23 cellular contexts compared by ENCODE assay signal in genomic region chr9:113949206-113950078, GRCh38.
"Had no signal": no experiment of that assay in that cellular context is flagged by ENCODE, and none has a peak within 500 bp of the region (broad histone marks: within the 10 kb centered on the region; RNA-seq: fewer than 3 reads in every experiment).

No MANE protein-coding gene starts in this region.

- H3K4me1 Mint-ChIP-seq: activated CD4-positive, alpha-beta memory T cell treated with anti-CD3 and anti-CD28 coated beads, Interleukin-2, amount 10 ng/mL, durations not matched to agents 7 days and 5 days; activated CD4-positive, alpha-beta T cell treated with anti-CD3 and anti-CD28 coated beads, Interleukin-2, amount 10 ng/mL, durations not matched to agents 24 days and 14 days; activated CD8-positive, alpha-beta memory T cell treated with anti-CD3 and anti-CD28 coated beads, Interleukin-2, amount 10 ng/mL, durations not matched to agents 7 days and 5 days; activated naive CD8-positive, alpha-beta T cell treated with anti-CD3 and anti-CD28 coated beads, Interleukin-2, amount 50 U/mL, for 24 hours had no signal

- H3K27ac ChIP-seq: body of pancreas, cardiac muscle cell, esophagus squamous epithelium, gastrocnemius medialis, thyroid gland had no signal

- H3K9me3 Mint-ChIP-seq: activated CD4-positive, alpha-beta memory T cell treated with anti-CD3 and anti-CD28 coated beads, Interleukin-2, amount 10 ng/mL, durations not matched to agents 7 days and 5 days; activated CD4-positive, alpha-beta T cell treated with anti-CD3 and anti-CD28 coated beads, Interleukin-2, amount 10 ng/mL, durations not matched to agents 24 days and 14 days; activated naive CD8-positive, alpha-beta T cell treated with anti-CD3 and anti-CD28 coated beads, Interleukin-2, amount 50 U/mL, for 24 hours; activated T-helper 1 cell treated with anti-CD3 and anti-CD28 coated beads, Interleukin-12 subunit alpha, Interleukin-12 subunit beta, Interleukin-2, Interleukin-4 antibody, amounts not matched to agents 30 ng/mL and 10 ng/mL and 1 ng/mL, durations not matched to agents 14 hours and 24 hours and 36 hours; effector memory CD8-positive, alpha-beta T cell; stimulated activated naive CD8-positive, alpha-beta T cell treated with anti-CD3 and anti-CD28 coated beads, Interleukin-15, Interleukin-2, amounts not matched to agents 100 ng/mL and 50 ng/mL, for 24 hours had no signal

- H3K27me3 Mint-ChIP-seq: activated CD4-positive, alpha-beta memory T cell treated with anti-CD3 and anti-CD28 coated beads, Interleukin-2, amount 10 ng/mL, durations not matched to agents 7 days and 5 days; activated CD4-positive, alpha-beta T cell treated with anti-CD3 and anti-CD28 coated beads, Interleukin-2, amount 10 ng/mL, durations not matched to agents 24 days and 14 days; activated CD8-positive, alpha-beta memory T cell treated with anti-CD3 and anti-CD28 coated beads, Interleukin-2, amount 10 ng/mL, durations not matched to agents 7 days and 5 days; stimulated activated naive CD8-positive, alpha-beta T cell treated with anti-CD3 and anti-CD28 coated beads, Interleukin-15, Interleukin-2, amounts not matched to agents 100 ng/mL and 50 ng/mL, for 24 hours had no signal

- H3K27ac Mint-ChIP-seq: activated CD4-positive, alpha-beta memory T cell treated with anti-CD3 and anti-CD28 coated beads, Interleukin-2, amount 10 ng/mL, durations not matched to agents 7 days and 5 days; activated CD4-positive, alpha-beta T cell treated with anti-CD3 and anti-CD28 coated beads, Interleukin-2, amount 10 ng/mL, durations not matched to agents 24 days and 14 days; activated CD8-positive, alpha-beta memory T cell treated with anti-CD3 and anti-CD28 coated beads, Interleukin-2, amount 10 ng/mL, durations not matched to agents 7 days and 5 days; activated naive CD8-positive, alpha-beta T cell treated with anti-CD3 and anti-CD28 coated beads, Interleukin-2, amount 50 U/mL, for 24 hours; activated T-helper 1 cell treated with anti-CD3 and anti-CD28 coated beads, Interleukin-12 subunit alpha, Interleukin-12 subunit beta, Interleukin-2, Interleukin-4 antibody, amounts not matched to agents 30 ng/mL and 10 ng/mL and 1 ng/mL, durations not matched to agents 14 hours and 24 hours and 36 hours; effector memory CD8-positive, alpha-beta T cell; stimulated activated naive CD8-positive, alpha-beta T cell treated with anti-CD3 and anti-CD28 coated beads, Interleukin-15, Interleukin-2, amounts not matched to agents 100 ng/mL and 50 ng/mL, for 24 hours had no signal

- H3K4me3 Mint-ChIP-seq: activated CD4-positive, alpha-beta memory T cell treated with anti-CD3 and anti-CD28 coated beads, Interleukin-2, amount 10 ng/mL, durations not matched to agents 7 days and 5 days; activated CD4-positive, alpha-beta T cell treated with anti-CD3 and anti-CD28 coated beads, Interleukin-2, amount 10 ng/mL, durations not matched to agents 24 days and 14 days; activated CD8-positive, alpha-beta memory T cell treated with anti-CD3 and anti-CD28 coated beads, Interleukin-2, amount 10 ng/mL, durations not matched to agents 7 days and 5 days; activated naive CD8-positive, alpha-beta T cell treated with anti-CD3 and anti-CD28 coated beads, Interleukin-2, amount 50 U/mL, for 24 hours; activated T-helper 1 cell treated with anti-CD3 and anti-CD28 coated beads, Interleukin-12 subunit alpha, Interleukin-12 subunit beta, Interleukin-2, Interleukin-4 antibody, amounts not matched to agents 30 ng/mL and 10 ng/mL and 1 ng/mL, durations not matched to agents 14 hours and 24 hours and 36 hours; effector memory CD8-positive, alpha-beta T cell; stimulated activated naive CD8-positive, alpha-beta T cell treated with anti-CD3 and anti-CD28 coated beads, Interleukin-15, Interleukin-2, amounts not matched to agents 100 ng/mL and 50 ng/mL, for 24 hours had no signal

- H3K9me3 ChIP-seq: body of pancreas, esophagus squamous epithelium, gastrocnemius medialis, thyroid gland had no signal

- H3K27me3 ChIP-seq: body of pancreas, cardiac muscle cell, esophagus squamous epithelium, gastrocnemius medialis, thyroid gland had no signal

- ATAC-seq: activated CD4-positive, CD25-positive, alpha-beta regulatory T cell treated with anti-CD3 and anti-CD28 coated beads, Interleukin-2, amount 50 U/mL, for 24 hours; activated CD8-positive, alpha-beta memory T cell treated with anti-CD3 and anti-CD28 coated beads, Interleukin-2, amount 10 ng/mL, durations not matched to agents 7 days and 5 days; activated naive CD8-positive, alpha-beta T cell treated with anti-CD3 and anti-CD28 coated beads, Interleukin-2, amount 50 U/mL, for 24 hours; body of pancreas; effector memory CD8-positive, alpha-beta T cell; gastrocnemius medialis had no signal

- H3K4me3 ChIP-seq: body of pancreas, cardiac muscle cell, esophagus squamous epithelium, gastrocnemius medialis, thyroid gland had no signal

- H3K36me3 Mint-ChIP-seq: activated CD8-positive, alpha-beta memory T cell treated with anti-CD3 and anti-CD28 coated beads, Interleukin-2, amount 10 ng/mL, durations not matched to agents 7 days and 5 days had no signal

- H3K36me3 ChIP-seq: cardiac muscle cell, esophagus squamous epithelium, gastrocnemius medialis, thyroid gland had no signal

- H3K4me1 ChIP-seq: gastrocnemius medialis had no signal

- DNase-seq: activated CD4-positive, alpha-beta memory T cell treated with anti-CD3 and anti-CD28 coated beads, Interleukin-2, amount 10 ng/mL, durations not matched to agents 7 days and 5 days; activated CD4-positive, alpha-beta T cell treated with anti-CD3 and anti-CD28 coated beads, Interleukin-2, amount 10 ng/mL, durations not matched to agents 24 days and 14 days; activated CD8-positive, alpha-beta memory T cell treated with anti-CD3 and anti-CD28 coated beads, Interleukin-2, amount 10 ng/mL, durations not matched to agents 7 days and 5 days; activated gamma-delta T cell; activated naive CD4-positive, alpha-beta T cell treated with anti-CD3 and anti-CD28 coated beads, Interleukin-2, amount 50 U/mL, for 16 hours; activated naive CD8-positive, alpha-beta T cell treated with anti-CD3 and anti-CD28 coated beads, Interleukin-2, amount 50 U/mL, for 24 hours; body of pancreas; dermis blood vessel endothelial cell; effector memory CD8-positive, alpha-beta T cell; esophagus squamous epithelium; gastrocnemius medialis; hypothalamus; mesenchymal stem cell; occipital lobe; posterior cingulate gyrus; substantia nigra; SW 1271; T-helper 2 cell; thyroid gland had no signal
